1 cellular context compared by ENCODE assay signal in genomic region chr12:118376089-118377004, GRCh38.
A peak's percentile ranks its signal among the peaks of the same experiment; 100 is the strongest.
TF ChIP-seq lines count a peak whose summit lies in the region.

Gene SUDS3, plus strand, starts transcription at chr12:118376555. Its CDS starts 137 bp downstream, at chr12:118376692.

TF ChIP-seq in HepG2, 621 proteins besides CTCF, POLR2A, EP300 and RAD21 (continued from another document and continues in another):
- no peak for TF ChIP-seq PRPF4 (IDR thresholded peaks at IDR 0.05; ENCODE audit: low read depth, low read length, poor library complexity, severe bottlenecking)
- TF ChIP-seq SKI (IDR thresholded peaks at IDR 0.05; ENCODE audit: partially characterized antibody): no peak
- TF ChIP-seq ZNF326 (CRISPR knock-in tag; IDR thresholded peaks at IDR 0.05; ENCODE audit: borderline replicate concordance): no peak
- no peak for TF ChIP-seq ZNF407 (CRISPR knock-in tag; IDR thresholded peaks at IDR 0.05; ENCODE audit: not compliant biosample characterization)
- TF ChIP-seq TCF7L2 (IDR thresholded peaks at IDR 0.05; ENCODE audit: low read depth, low read length): no peak
- peak; percentile 29; the same call in 1 of the 2 replicates for TF ChIP-seq TFDP1 (CRISPR knock-in tag; IDR thresholded peaks at IDR 0.05; ENCODE audit: borderline replicate concordance)
- TF ChIP-seq XRCC5 (optimal IDR thresholded peaks at IDR 0.05; ENCODE audit: low read length): peak; percentile 98
- no peak; the same call in 1 of the 2 replicates for TF ChIP-seq HIVEP1 (CRISPR knock-in tag; IDR thresholded peaks at IDR 0.05)
- no peak for TF ChIP-seq HMGXB3 (CRISPR knock-in tag; IDR thresholded peaks at IDR 0.05; ENCODE audit: borderline replicate concordance)
- no peak for TF ChIP-seq ZFP41 (CRISPR knock-in tag; IDR thresholded peaks at IDR 0.05; ENCODE audit: borderline replicate concordance)
- peak; percentile 86 for TF ChIP-seq AGO2 (optimal IDR thresholded peaks at IDR 0.05; ENCODE audit: low read depth, low read length)
- TF ChIP-seq ATF7 (IDR thresholded peaks at IDR 0.05): no peak
- TF ChIP-seq ATF7 (CRISPR knock-in tag; IDR thresholded peaks at IDR 0.05): 0 out of 2 replicates have a peak, but pooled peaks have one; percentile 51
- TF ChIP-seq KLF11 (CRISPR knock-in tag; IDR thresholded peaks at IDR 0.05): no peak
- no peak for TF ChIP-seq MZF1 (CRISPR knock-in tag; IDR thresholded peaks at IDR 0.05; ENCODE audit: borderline replicate concordance)
- TF ChIP-seq PHF21A (CRISPR knock-in tag; IDR thresholded peaks at IDR 0.05): peak; percentile 41; the same call in 1 of the 2 replicates
- peak; percentile 81 for TF ChIP-seq AGO1 (IDR thresholded peaks at IDR 0.05; ENCODE audit: low read depth, low read length, poor library complexity, severe bottlenecking)
- TF ChIP-seq STAG1 (CRISPR knock-in tag; IDR thresholded peaks at IDR 0.05): peak; percentile 86
- TF ChIP-seq HMG20A (CRISPR knock-in tag; IDR thresholded peaks at IDR 0.05; ENCODE audit: borderline replicate concordance): no peak
- no peak for TF ChIP-seq CERS6 (CRISPR knock-in tag; IDR thresholded peaks at IDR 0.05)
- peak; percentile 80; the same call in 1 of the 2 replicates for TF ChIP-seq REPIN1 (CRISPR knock-in tag; IDR thresholded peaks at IDR 0.05; ENCODE audit: borderline replicate concordance, low read depth)
- no peak for TF ChIP-seq SKIL (CRISPR knock-in tag; IDR thresholded peaks at IDR 0.05; ENCODE audit: borderline replicate concordance)
- TF ChIP-seq ARHGAP35 (CRISPR knock-in tag; IDR thresholded peaks at IDR 0.05; ENCODE audit: borderline replicate concordance): peak; percentile 77; the same call in 1 of the 2 replicates
- TF ChIP-seq ZNF12 (CRISPR knock-in tag; IDR thresholded peaks at IDR 0.05): 0 out of 2 replicates have a peak, but pooled peaks have one; percentile 13
- no peak for TF ChIP-seq ZBTB44 (CRISPR knock-in tag; IDR thresholded peaks at IDR 0.05)
- no peak for TF ChIP-seq ZNF800 (CRISPR knock-in tag; IDR thresholded peaks at IDR 0.05)
- TF ChIP-seq TRIM24 (CRISPR knock-in tag; IDR thresholded peaks at IDR 0.05): no peak
- no peak for TF ChIP-seq SMARCE1 (IDR thresholded peaks at IDR 0.05; ENCODE audit: borderline replicate concordance)
